Comparison of ENCODE assay signal across 2 cellular contexts in genomic region chr1:45348609-45348965, GRCh38.
TF ChIP-seq lines count a peak whose summit lies in the region.

No MANE protein-coding gene starts in this region.

TF ChIP-seq in K562, 482 proteins besides CTCF, POLR2A, EP300 and RAD21 (continues in another document):
- TF ChIP-seq MAX (CRISPR knock-in tag; IDR thresholded peaks at IDR 0.05) (no peak), ZNF324 (CRISPR knock-in tag; IDR thresholded peaks at IDR 0.05) (no peak), FOXO4 (CRISPR knock-in tag; IDR thresholded peaks at IDR 0.05) (no peak), PCBP1 (IDR thresholded peaks at IDR 0.05; ENCODE audit: low read depth, low read length, poor library complexity, severe bottlenecking) (no peak), GATAD2A (IDR thresholded peaks at IDR 0.05) (no peak), MCM7 (IDR thresholded peaks at IDR 0.05) (no peak), MXI1 (IDR thresholded peaks at IDR 0.05; ENCODE audit: low read depth, low read length) (no peak), RBM25 (IDR thresholded peaks at IDR 0.05; ENCODE audit: low read depth, low read length, severe bottlenecking) (no peak), ZNF407 (IDR thresholded peaks at IDR 0.05; ENCODE audit: low read depth) (no peak)
- TF ChIP-seq, protein P1, sequence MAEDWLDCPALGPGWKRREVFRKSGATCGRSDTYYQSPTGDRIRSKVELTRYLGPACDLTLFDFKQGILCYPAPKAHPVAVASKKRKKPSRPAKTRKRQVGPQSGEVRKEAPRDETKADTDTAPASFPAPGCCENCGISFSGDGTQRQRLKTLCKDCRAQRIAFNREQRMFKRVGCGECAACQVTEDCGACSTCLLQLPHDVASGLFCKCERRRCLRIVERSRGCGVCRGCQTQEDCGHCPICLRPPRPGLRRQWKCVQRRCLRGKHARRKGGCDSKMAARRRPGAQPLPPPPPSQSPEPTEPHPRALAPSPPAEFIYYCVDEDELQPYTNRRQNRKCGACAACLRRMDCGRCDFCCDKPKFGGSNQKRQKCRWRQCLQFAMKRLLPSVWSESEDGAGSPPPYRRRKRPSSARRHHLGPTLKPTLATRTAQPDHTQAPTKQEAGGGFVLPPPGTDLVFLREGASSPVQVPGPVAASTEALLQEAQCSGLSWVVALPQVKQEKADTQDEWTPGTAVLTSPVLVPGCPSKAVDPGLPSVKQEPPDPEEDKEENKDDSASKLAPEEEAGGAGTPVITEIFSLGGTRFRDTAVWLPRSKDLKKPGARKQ (CRISPR knock-in tag; IDR thresholded peaks at IDR 0.05): no peak
- TF ChIP-seq, protein P2, sequence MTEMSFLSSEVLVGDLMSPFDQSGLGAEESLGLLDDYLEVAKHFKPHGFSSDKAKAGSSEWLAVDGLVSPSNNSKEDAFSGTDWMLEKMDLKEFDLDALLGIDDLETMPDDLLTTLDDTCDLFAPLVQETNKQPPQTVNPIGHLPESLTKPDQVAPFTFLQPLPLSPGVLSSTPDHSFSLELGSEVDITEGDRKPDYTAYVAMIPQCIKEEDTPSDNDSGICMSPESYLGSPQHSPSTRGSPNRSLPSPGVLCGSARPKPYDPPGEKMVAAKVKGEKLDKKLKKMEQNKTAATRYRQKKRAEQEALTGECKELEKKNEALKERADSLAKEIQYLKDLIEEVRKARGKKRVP (CRISPR knock-in tag; IDR thresholded peaks at IDR 0.05): no peak

TF ChIP-seq in WTC11, 78 proteins besides CTCF, POLR2A, EP300 and RAD21:
- TF ChIP-seq CREM (CRISPR knock-in tag; IDR thresholded peaks at IDR 0.05) (no peak), MLX (CRISPR knock-in tag; IDR thresholded peaks at IDR 0.05) (no peak), ELF4 (CRISPR knock-in tag; IDR thresholded peaks at IDR 0.05; ENCODE audit: low read depth) (no peak), RORB (CRISPR knock-in tag; IDR thresholded peaks at IDR 0.05) (no peak), ZNF263 (CRISPR knock-in tag; IDR thresholded peaks at IDR 0.05; ENCODE audit: low read depth) (no peak), JUN (CRISPR knock-in tag; IDR thresholded peaks at IDR 0.05) (no peak), ZNF121 (CRISPR knock-in tag; IDR thresholded peaks at IDR 0.05) (no peak), TCF7 (CRISPR knock-in tag; IDR thresholded peaks at IDR 0.05; ENCODE audit: low read depth) (no peak), SMAD4 (CRISPR knock-in tag; IDR thresholded peaks at IDR 0.05) (no peak), NFATC4 (CRISPR knock-in tag; IDR thresholded peaks at IDR 0.05) (no peak), SP1 (CRISPR knock-in tag; conservative IDR thresholded peaks at IDR 0.05) (no peak)
- TF ChIP-seq, protein P3, sequence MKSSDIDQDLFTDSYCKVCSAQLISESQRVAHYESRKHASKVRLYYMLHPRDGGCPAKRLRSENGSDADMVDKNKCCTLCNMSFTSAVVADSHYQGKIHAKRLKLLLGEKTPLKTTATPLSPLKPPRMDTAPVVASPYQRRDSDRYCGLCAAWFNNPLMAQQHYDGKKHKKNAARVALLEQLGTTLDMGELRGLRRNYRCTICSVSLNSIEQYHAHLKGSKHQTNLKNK (CRISPR knock-in tag; IDR thresholded peaks at IDR 0.05): no peak
TF ChIP-seq in WTC11: peak in this region for 0.
